12 cellular contexts compared by ENCODE assay signal in genomic region chr7:27113991-27114866, GRCh38. TPM values are rescaled to one million over a fixed set of nuclear protein-coding genes. Genes with fewer than 3 reads are reported as not detected.
DNase-seq lines count a peak whose midpoint lies in the region; ATAC-seq and TF ChIP-seq lines count a peak whose summit lies in the region.
"Had no signal": no experiment of that assay in that cellular context is flagged by ENCODE, and none has a peak within 500 bp of the region (broad histone marks: within the 10 kb centered on the region; RNA-seq: fewer than 3 reads in every experiment).

No MANE protein-coding gene starts in this region.

- no peaks in the 10 kb centered on the region for H3K9me3 ChIP-seq in body of pancreas
- H3K9me3 ChIP-seq in lower lobe of right lung, result no peaks in the 10 kb centered on the region
- H3K9me3 ChIP-seq in tibial artery, result no peaks in the 10 kb centered on the region

- H3K36me3 ChIP-seq in body of pancreas (replicated peaks in 1 of 2; ENCODE audit: insufficient read depth in 1 of 2, low read depth in 2 of 2) (no peaks in the 10 kb centered on the region), lower lobe of right lung (no peaks in the 10 kb centered on the region), tibial artery (no peaks in the 10 kb centered on the region)

- intact Hi-C loops in body of pancreas (cut with DNase I) (no loop called here), lower lobe of right lung (cut with DNase I) (no loop called here), tibial artery (cut with DNase I; ENCODE audit: low total_unique reads) (no loop called here)

- TF ChIP-seq CTCF in body of pancreas (IDR thresholded peaks at IDR 0.05), result no peak
- TF ChIP-seq CTCF in lower lobe of right lung (IDR thresholded peaks at IDR 0.05), result no peak
- TF ChIP-seq CTCF in tibial artery (IDR thresholded peaks at IDR 0.05), result no peak

- H3K27ac ChIP-seq in body of pancreas (peak overlapping the region; percentile 4 to 62 (median 46)), lower lobe of right lung (peak overlapping the region; percentile 89), tibial artery (peak overlapping the region; percentile 92 to 97)
- H3K27ac ChIP-seq: 22Rv1 had no signal

- WGBS in body of pancreas, 2 donors, result 12 to 18% methylated on average over 15 to 19 of the region's 27 CpGs

- H3K4me3 ChIP-seq in body of pancreas, result no peak overlapping the region
- peak overlapping the region; percentile 54 for H3K4me3 ChIP-seq in lower lobe of right lung
- H3K4me3 ChIP-seq in tibial artery, result peak overlapping the region; percentile 77 to 80

- DNase-seq in NCI-H1417 (lab: John Stamatoyannopoulos, UW) (peak; percentile 32 to 72 (median 55)), NCI-H1417 treated with DMSO at 0.1 percent for 48 hours (lab: John Stamatoyannopoulos, UW) (no peak), body of pancreas (no peak), lower lobe of right lung (no peak), tibial artery (peak in 1 of 2 donors; percentile 77), hippocampal formation (lab: John Stamatoyannopoulos, UW) (no peak), GOT3 (lab: John Stamatoyannopoulos, UW) (no peak)
- DNase-seq: activated CD4-positive, CD25-positive, alpha-beta regulatory T cell treated with anti-CD3 and anti-CD28 coated beads, Interleukin-2, amount 50 U/mL, for 72 hours; NCI-H1694 had no signal

- ATAC-seq in body of pancreas (no peak), lower lobe of right lung (peak; percentile 44 to 52), HG02678 (IDR thresholded peaks at IDR 0.05; ENCODE audit: unreplicated experiment) (no peak)

- H3K4me1 ChIP-seq in body of pancreas (peaks cover 8% of the 10 kb centered on the region), lower lobe of right lung (peaks cover 27% of the 10 kb centered on the region), tibial artery (peaks cover 5 to 70% (median 46%) of the 10 kb centered on the region in 4 donors)

- TF ChIP-seq POLR2A in body of pancreas (IDR thresholded peaks at IDR 0.05), result no peak

- H3K27me3 ChIP-seq in body of pancreas, result peaks cover 5 to 21% of the 10 kb centered on the region in 2 donors
- peaks cover 9% of the 10 kb centered on the region for H3K27me3 ChIP-seq in lower lobe of right lung (ENCODE audit: low read depth)
- no peaks in the 10 kb centered on the region for H3K27me3 ChIP-seq in tibial artery

RNA-seq across cellular contexts. Expression of gene HOXA2, which starts 11.7 kb away (rescaled TPM):
- total RNA-seq in body of pancreas, result under 1 TPM in 1 of 2 donors, not detected in 1; 0.66 TPM
- 1.5 TPM for total RNA-seq in lower lobe of right lung
- total RNA-seq: temporal lobe had no signal

RNA-seq across cellular contexts. Expression of gene HOXA4, which starts 16.3 kb away (rescaled TPM):
- 1 to 10 TPM in 1 of 2 donors, under 1 TPM in 1; 0.78 to 1.6 TPM for total RNA-seq in body of pancreas
- total RNA-seq in lower lobe of right lung, result 8.5 TPM
- total RNA-seq: temporal lobe had no signal

RNA-seq across cellular contexts. Expression of gene HOXA1, which starts 18.4 kb away (rescaled TPM):
- total RNA-seq in body of pancreas (not detected), lower lobe of right lung (0.77 TPM)
- total RNA-seq: temporal lobe had no signal

RNA-seq across cellular contexts. Expression of gene HOXA5, which starts 29.3 kb away (rescaled TPM):
- total RNA-seq in body of pancreas, result 1 to 10 TPM in 1 of 2 donors, under 1 TPM in 1; 0.99 to 2.6 TPM
- total RNA-seq in lower lobe of right lung, result 16.0 TPM
- total RNA-seq: temporal lobe had no signal

RNA-seq across cellular contexts. Expression of gene HOXA6, which starts 33.3 kb away (rescaled TPM):
- not detected for total RNA-seq in body of pancreas
- total RNA-seq in lower lobe of right lung, result 4.6 TPM
- total RNA-seq: temporal lobe had no signal

Comparison
In these comparisons a context has a peak if more than half of its experiments do, and no peak if none do; other contexts are left out.
1. DNase-seq: peak in NCI-H1417 (3 of 3); none in NCI-H1417 treated with DMSO at 0.1 percent for 48 hours (single experiment), body of pancreas (0 of 4), lower lobe of right lung (single experiment), hippocampal formation (0 of 2) and GOT3 (single experiment).
2. ATAC-seq: peak in lower lobe of right lung (2 of 2); none in body of pancreas (single experiment) and HG02678 (single experiment).
3. H3K4me3 ChIP-seq: peak in lower lobe of right lung (single experiment) and tibial artery (2 of 2); none in body of pancreas (0 of 2).
4. Peak in every context shown above with its lines, with median percentiles within 50 percentile points of each other: H3K27ac ChIP-seq.